ENCODE assay signal across 22 cellular contexts in the genomic region with DNA sequence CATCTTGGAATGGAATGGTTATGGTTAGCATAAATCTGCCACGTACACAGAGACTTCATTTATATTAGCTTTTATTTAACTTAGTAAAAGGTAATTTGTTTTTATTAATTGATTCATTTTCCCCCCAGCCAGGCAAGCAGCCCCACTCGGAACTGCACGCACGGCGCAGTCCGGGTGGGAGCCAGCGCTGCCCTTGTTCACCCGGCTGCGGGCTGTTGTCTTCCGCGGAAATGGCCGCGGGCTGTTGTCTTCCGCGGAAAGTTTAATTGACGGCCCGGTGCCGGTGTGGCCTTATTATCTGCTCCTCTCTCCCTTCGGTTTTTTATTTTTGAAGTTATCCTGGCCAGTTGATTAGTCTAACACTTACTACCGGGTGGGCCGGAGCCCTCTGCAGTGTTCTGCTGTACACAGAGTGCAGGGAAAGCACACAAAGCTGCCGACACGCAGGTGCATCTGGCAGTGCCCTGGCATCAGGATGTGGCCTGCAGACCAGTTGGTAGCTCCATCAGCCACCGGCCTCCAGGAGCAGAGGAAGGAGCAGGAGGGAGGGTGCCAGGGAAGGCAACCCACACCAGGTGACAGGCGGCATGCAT.
"Had no signal": no experiment of that assay in that cellular context is flagged by ENCODE, and none has a peak within 500 bp of the region (broad histone marks: within the 10 kb centered on the region; RNA-seq: fewer than 3 reads in every experiment).

No MANE protein-coding gene starts in this region.

- H3K4me3 Mint-ChIP-seq: IgD-negative memory B cell, T-cell had no signal

- H3K9me3 ChIP-seq: SK-N-SH had no signal

- H3K9ac ChIP-seq: SK-N-SH had no signal

- ATAC-seq: T-cell had no signal

- H3K36me3 Mint-ChIP-seq: T-cell had no signal

- H3K27me3 Mint-ChIP-seq: IgD-negative memory B cell had no signal

- FAIRE-seq: RCC 7860 had no signal

- H3K9me2 ChIP-seq: SK-N-SH had no signal

- DNase-seq: KBM-7, MG63, NCI-H1092, NCI-H1105 treated with DMSO at 0.1 percent for 48 hours, NCI-H1417 treated with DMSO at 0.1 percent for 48 hours, NCI-H146, NCI-H1694 treated with DMSO at 0.1 percent for 48 hours, NCI-H1930, NCI-H2081, NCI-H2107, NCI-H2227 treated with DMSO at 0.1 percent for 48 hours, NCI-H524, NCI-H526 treated with DMSO at 0.1 percent for 48 hours, NCI-H774, RPMI8226, SHP77, SK-N-SH, SW 1271, T-cell had no signal

- H3K4me1 Mint-ChIP-seq: T-cell had no signal

- H3K27ac ChIP-seq: HL-60 had no signal

- H3K4me2 ChIP-seq: SK-N-SH had no signal

- H3K36me3 ChIP-seq: MG63 had no signal

- H3K27ac Mint-ChIP-seq: IgD-negative memory B cell, T-cell had no signal

- H3K4me3 ChIP-seq: MG63 had no signal
